Comparison of ENCODE assay signal across 22 cellular contexts in the genomic region with DNA sequence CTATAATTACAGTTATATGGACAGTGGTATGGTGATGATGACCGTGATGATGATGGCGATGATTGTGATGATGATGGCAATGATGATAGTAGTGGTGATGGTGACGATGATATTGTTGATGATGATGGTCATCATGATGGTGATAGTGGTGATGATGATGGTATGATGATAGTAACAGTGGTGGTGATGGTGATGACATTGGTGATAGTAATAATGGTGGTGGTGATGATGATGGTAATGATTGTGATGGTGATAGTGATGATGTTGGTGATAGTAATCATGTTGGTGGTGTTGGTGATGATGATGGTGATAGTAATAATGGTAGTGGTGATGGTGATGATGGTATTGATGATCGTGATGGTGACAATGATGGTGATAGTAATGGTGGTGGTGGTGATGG.
DNase-seq lines count a peak whose midpoint lies in the region; ATAC-seq, FAIRE-seq and TF ChIP-seq lines count a peak whose summit lies in the region.
"Had no signal": no experiment of that assay in that cellular context is flagged by ENCODE, and none has a peak within 500 bp of the region (broad histone marks: within the 10 kb centered on the region; RNA-seq: fewer than 3 reads in every experiment).

No MANE protein-coding gene starts in this region.

- H2AK5ac ChIP-seq in H1 (ENCODE audit: low read depth, low read length) = no peak overlapping the region

- H3K36me3 Mint-ChIP-seq in astrocyte (ENCODE audit: low read depth, unreplicated experiment) (no peaks in the 10 kb centered on the region), CD14-positive monocyte (no peaks in the 10 kb centered on the region)
- H3K36me3 Mint-ChIP-seq: CD8-positive, alpha-beta T cell had no signal

- H3K4me2 ChIP-seq in astrocyte (ENCODE audit: low read length) (no peak overlapping the region), H1 (ENCODE audit: insufficient read depth in 1 of 2, low read depth in 2 of 2, low read length in 2 of 2) (no peak overlapping the region)
- H3K4me2 ChIP-seq: BLaER1 had no signal

- H3K27ac ChIP-seq in astrocyte (ENCODE audit: low read depth, low read length) (no peak overlapping the region), H1 (ENCODE audit: low read depth, low read length) (no peak overlapping the region)
- H3K27ac ChIP-seq: BLaER1 had no signal

- TF ChIP-seq EP300 in H1 (IDR thresholded peaks at IDR 0.05; ENCODE audit: borderline replicate concordance in 1 of 2, low read depth in 2 of 2, low read length in 2 of 2) = no peak

- no peak overlapping the region for H2BK5ac ChIP-seq in H1 (ENCODE audit: low read depth, low read length)

- H3K4me3 ChIP-seq in astrocyte (ENCODE audit: insufficient read depth, low read depth, low read length) = no peak overlapping the region
- H3K4me3 ChIP-seq in H1 (ENCODE audit: extremely low read depth in 1 of 4, insufficient read depth in 2 of 4, low read depth in 3 of 4, low read length in 4 of 4) = no peak overlapping the region
- H3K4me3 ChIP-seq: BLaER1 had no signal

- no peak for TF ChIP-seq POLR2A in H1 (IDR thresholded peaks at IDR 0.05; ENCODE audit: control extremely low read depth in 1 of 2, low read depth in 2 of 2, low read length in 2 of 2)

- H3K18ac ChIP-seq in H1 (ENCODE audit: extremely low read depth, low read length) = no peak overlapping the region

- H3K4me3 Mint-ChIP-seq in astrocyte (ENCODE audit: unreplicated experiment) = no peak overlapping the region
- no peak overlapping the region for H3K4me3 Mint-ChIP-seq in CD14-positive monocyte
- H3K4me3 Mint-ChIP-seq: CD4-positive, alpha-beta T cell; CD8-positive, alpha-beta T cell had no signal

- ATAC-seq in HG02588 (IDR thresholded peaks at IDR 0.05; ENCODE audit: unreplicated experiment) = no peak
- ATAC-seq: CD8-positive, alpha-beta T cell had no signal

- no peaks in the 10 kb centered on the region for H3K79me2 ChIP-seq in astrocyte (ENCODE audit: insufficient read depth, low read length)
- H3K79me2 ChIP-seq in H1 (ENCODE audit: control insufficient read depth in 1 of 2, insufficient read depth in 2 of 2, low read length in 2 of 2) = no peaks in the 10 kb centered on the region; a peak in 1 of 4 replicates

- WGBS in H1 (ENCODE audit: extremely low coverage in 1 of 2, insufficient coverage in 1 of 2, insufficient read length in 1 of 2, insufficient replicate concordance in 2 of 2, low coverage in 1 of 2, low lambda C conversion rate in 2 of 2, missing lambda C conversion rate in 1 of 2), 2 experiments = 98% methylated on average over 4 of the region's 4 CpGs; no CpG with 5 or more reads in 1 of the 2 experiments

- no peak for DNase-seq in HTR-8/SVneo (ENCODE audit: insufficient read length, low spot score)
- no peak for DNase-seq in astrocyte (ENCODE audit: low read depth)
- DNase-seq in H1 (ENCODE audit: low read depth in 1 of 2, low spot score in 2 of 2) = no peak
- DNase-seq in CD14-positive monocyte (ENCODE audit: low spot score) = no peak
- no peak for DNase-seq in NCI-H187 treated with DMSO at 0.1 percent for 48 hours (lab: John Stamatoyannopoulos, UW)
- DNase-seq: 8988T; ACHN; BE2C; C1 segment of cervical spinal cord; Caco-2; Calu3; CD4-positive, alpha-beta T cell; CD8-positive, alpha-beta T cell; DMS79 treated with DMSO at 0.1 percent for 48 hours; GF-D8 had no signal

- no peak overlapping the region for H4K8ac ChIP-seq in H1 (ENCODE audit: extremely low read depth, insufficient read depth, low read length)

- H3K36me3 ChIP-seq in astrocyte (ENCODE audit: insufficient read depth, low read length) (no peaks in the 10 kb centered on the region), H1 (ENCODE audit: control insufficient read depth in 2 of 4, insufficient read depth in 4 of 4, low read length in 3 of 4) (no peaks in the 10 kb centered on the region)
- H3K36me3 ChIP-seq: BE2C, BLaER1 had no signal

- no peak overlapping the region for H2BK15ac ChIP-seq in H1 (ENCODE audit: low read length)

- no peak overlapping the region for H3K4ac ChIP-seq in H1 (replicated peaks; ENCODE audit: insufficient read length, low read depth, low read length)

- FAIRE-seq in HTR-8/SVneo (lab: Jason Lieb, UNC) = peak; percentile 26
- FAIRE-seq in astrocyte (lab: Jason Lieb, UNC) = peak; percentile 9
- FAIRE-seq in H1 (lab: Jason Lieb, UNC) = no peak
- FAIRE-seq: A204.1, D721Med, G401.6, GM12891, GM19239 had no signal

- TF ChIP-seq CTCF in astrocyte (IDR thresholded peaks at IDR 0.05; ENCODE audit: insufficient read depth, low read depth, low read length) = no peak
- no peak for TF ChIP-seq CTCF in H1 (IDR thresholded peaks at IDR 0.05; ENCODE audit: control extremely low read depth in 1 of 3, insufficient read depth in 1 of 3, low read depth in 1 of 3, low read length in 3 of 3)
- no peak for TF ChIP-seq CTCF in CD14-positive monocyte (IDR thresholded peaks at IDR 0.05)

- H3K27me3 ChIP-seq in astrocyte (ENCODE audit: insufficient read depth, low read length) = no peaks in the 10 kb centered on the region
- H3K27me3 ChIP-seq in H1 (replicated peaks in 1 of 4; ENCODE audit: control insufficient read depth in 3 of 4, extremely low read depth in 1 of 4, insufficient read depth in 3 of 4, low read length in 3 of 4) = no peaks in the 10 kb centered on the region
- H3K27me3 ChIP-seq: BE2C, BLaER1 had no signal

- H3K4me1 ChIP-seq in astrocyte (ENCODE audit: insufficient read depth, low read length) (no peaks in the 10 kb centered on the region), H1 (replicated peaks in 1 of 4; ENCODE audit: control insufficient read depth in 3 of 4, insufficient read depth in 4 of 4, low read length in 3 of 4) (no peaks in the 10 kb centered on the region)
- H3K4me1 ChIP-seq: BE2C, BLaER1, Caco-2 had no signal

- POLR2A ChIA-PET in H1 (lab: Charles Lee; ENCODE audit: partially characterized antibody) = no interaction called here

- H2BK12ac ChIP-seq in H1 (ENCODE audit: low read depth, low read length) = no peak overlapping the region

- no peaks in the 10 kb centered on the region for H3K4me1 Mint-ChIP-seq in astrocyte (ENCODE audit: low read depth, unreplicated experiment)
- H3K4me1 Mint-ChIP-seq in CD14-positive monocyte = no peaks in the 10 kb centered on the region

- intact Hi-C loops in CD14-positive monocyte (cut with micrococcal nuclease) = no loop called here

- H4K5ac ChIP-seq in H1 (ENCODE audit: insufficient read length, low read depth, low read length) = no peak overlapping the region

- H3K9me3 Mint-ChIP-seq in astrocyte (ENCODE audit: unreplicated experiment) = no peaks in the 10 kb centered on the region
- H3K9me3 Mint-ChIP-seq in CD14-positive monocyte = peaks cover 3 to 12% (median 9%) of the 10 kb centered on the region in 7 donors

- H2BK20ac ChIP-seq in H1 (ENCODE audit: low read length) = no peak overlapping the region

- H3K27ac Mint-ChIP-seq in astrocyte (ENCODE audit: unreplicated experiment) (no peak overlapping the region), CD14-positive monocyte (no peak overlapping the region)
- H3K27ac Mint-ChIP-seq: CD4-positive, alpha-beta T cell; CD8-positive, alpha-beta T cell had no signal

- H3K14ac ChIP-seq in H1 (ENCODE audit: insufficient read length) = no peak overlapping the region

- H3K27me3 Mint-ChIP-seq in astrocyte (ENCODE audit: low read depth, unreplicated experiment) = no peaks in the 10 kb centered on the region
- no peaks in the 10 kb centered on the region for H3K27me3 Mint-ChIP-seq in CD14-positive monocyte (ENCODE audit: low read depth in 3 of 3)
- H3K27me3 Mint-ChIP-seq: CD4-positive, alpha-beta T cell had no signal

- peaks cover 6% of the 10 kb centered on the region; the same call in 1 of the 2 replicates for H3K23me2 ChIP-seq in H1 (ENCODE audit: low read depth, low read length)

- H4K20me1 ChIP-seq in astrocyte (ENCODE audit: insufficient read depth, low read length) (no peaks in the 10 kb centered on the region), H1 (replicated peaks in 1 of 2; ENCODE audit: control insufficient read depth in 1 of 2, insufficient read depth in 2 of 2, low read length in 2 of 2) (peaks cover 0 to 3% of the 10 kb centered on the region in 2 experiments)
- H4K20me1 ChIP-seq: BLaER1 had no signal

- H3K9me3 ChIP-seq in astrocyte (ENCODE audit: insufficient read depth, low read depth, low read length) (no peaks in the 10 kb centered on the region), H1 (ENCODE audit: insufficient read depth in 2 of 2, low read depth in 1 of 2, low read length in 1 of 2) (peaks cover 8 to 10% of the 10 kb centered on the region in 2 experiments; a peak in 3 of 4 replicates)
- H3K9me3 ChIP-seq: BE2C, BLaER1, Caco-2 had no signal

- no peak overlapping the region for H3K23ac ChIP-seq in H1 (ENCODE audit: insufficient read length)

- CTCF ChIA-PET in H1 (lab: Charles Lee; ENCODE audit: partially characterized antibody) = no interaction called here

- no peak overlapping the region for H4K91ac ChIP-seq in H1 (replicated peaks; ENCODE audit: insufficient read length, low read length)

- H2AFZ ChIP-seq in astrocyte (ENCODE audit: low read depth, low read length) = no peak overlapping the region
- no peak overlapping the region for H2AFZ ChIP-seq in H1 (ENCODE audit: low read length)

- H3K79me1 ChIP-seq in H1 (ENCODE audit: low read depth, low read length) = no peaks in the 10 kb centered on the region

- peak overlapping the region; percentile 57 for H3K56ac ChIP-seq in H1 (replicated peaks; ENCODE audit: insufficient read length, low read depth, low read length)

- no peak for TF ChIP-seq RAD21 in H1 (IDR thresholded peaks at IDR 0.05 in 1 of 2, conservative IDR thresholded peaks at IDR 0.05 in 1 of 2; ENCODE audit: low read depth in 2 of 2, low read length in 2 of 2)

- H3K9ac ChIP-seq in astrocyte (ENCODE audit: low read length) (no peak overlapping the region), H1 (replicated peaks in 1 of 4; ENCODE audit: extremely low read depth in 1 of 4, low read depth in 3 of 4, low read length in 3 of 4) (no peak overlapping the region)
- H3K9ac ChIP-seq: BLaER1 had no signal

- H2BK120ac ChIP-seq in H1 (replicated peaks; ENCODE audit: low read depth, low read length) = no peak overlapping the region

TF ChIP-seq in H1, 55 proteins besides CTCF, POLR2A, EP300 and RAD21 (continues in another document):
- TF ChIP-seq CEBPB (IDR thresholded peaks at IDR 0.05; ENCODE audit: low read depth, low read length) = no peak
- TF ChIP-seq EZH2 (IDR thresholded peaks at IDR 0.05; ENCODE audit: low read depth, low read length, severe bottlenecking) = no peak
- TF ChIP-seq TEAD4 (IDR thresholded peaks at IDR 0.05; ENCODE audit: low read depth, low read length) = no peak
- TF ChIP-seq RBBP5 (IDR thresholded peaks at IDR 0.05; ENCODE audit: borderline replicate concordance, low read depth, low read length) = no peak
- TF ChIP-seq, protein P1, sequence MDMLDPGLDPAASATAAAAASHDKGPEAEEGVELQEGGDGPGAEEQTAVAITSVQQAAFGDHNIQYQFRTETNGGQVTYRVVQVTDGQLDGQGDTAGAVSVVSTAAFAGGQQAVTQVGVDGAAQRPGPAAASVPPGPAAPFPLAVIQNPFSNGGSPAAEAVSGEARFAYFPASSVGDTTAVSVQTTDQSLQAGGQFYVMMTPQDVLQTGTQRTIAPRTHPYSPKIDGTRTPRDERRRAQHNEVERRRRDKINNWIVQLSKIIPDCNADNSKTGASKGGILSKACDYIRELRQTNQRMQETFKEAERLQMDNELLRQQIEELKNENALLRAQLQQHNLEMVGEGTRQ (IDR thresholded peaks at IDR 0.05; ENCODE audit: low read length) = no peak
- no peak for TF ChIP-seq FOSL1 (IDR thresholded peaks at IDR 0.05; ENCODE audit: insufficient read depth, low read depth, low read length)
